1 cellular context compared by ENCODE assay signal in genomic region chr4:128061566-128062536, GRCh38.
TF ChIP-seq lines count a peak whose summit lies in the region.

No MANE protein-coding gene starts in this region.

TF ChIP-seq in H1, 55 proteins besides CTCF, POLR2A, EP300 and RAD21 (continued from another document):
- TF ChIP-seq E2F6 (IDR thresholded peaks at IDR 0.05) (0 out of 2 replicates have a peak, but pooled peaks have one; percentile 7), CHD2 (IDR thresholded peaks at IDR 0.05; ENCODE audit: low read length) (no peak), ZNF274 (IDR thresholded peaks at IDR 0.05; ENCODE audit: borderline replicate concordance, extremely low read depth, low read length) (no peak), MAFK (IDR thresholded peaks at IDR 0.05; ENCODE audit: low read depth, low read length) (no peak), RBBP5 (IDR thresholded peaks at IDR 0.05; ENCODE audit: borderline replicate concordance, low read depth, low read length) (0 out of 2 replicates have a peak, but pooled peaks have one; percentile 46), USF2 (IDR thresholded peaks at IDR 0.05; ENCODE audit: low read length) (no peak), TAF1 (IDR thresholded peaks at IDR 0.05; ENCODE audit: low read depth, low read length) (peak; percentile 51; the same call in 1 of the 2 replicates), BCL11A (IDR thresholded peaks at IDR 0.05; ENCODE audit: low read depth in 2 of 2, low read length in 2 of 2) (no peak), NANOG (IDR thresholded peaks at IDR 0.05; ENCODE audit: insufficient read depth, low read depth, low read length, poor library complexity, severe bottlenecking) (no peak), SP1 (IDR thresholded peaks at IDR 0.05; ENCODE audit: low read depth, low read length) (no peak), CHD1 (IDR thresholded peaks at IDR 0.05; ENCODE audit: low read depth, low read length) (no peak), GTF2F1 (IDR thresholded peaks at IDR 0.05; ENCODE audit: borderline replicate concordance, low read depth, low read length) (no peak), SIX5 (IDR thresholded peaks at IDR 0.05; ENCODE audit: low read depth, low read length) (no peak), KDM4A (IDR thresholded peaks at IDR 0.05; ENCODE audit: low read depth, low read length, severe bottlenecking) (peak; percentile 27), FOSL1 (IDR thresholded peaks at IDR 0.05; ENCODE audit: insufficient read depth, low read depth, low read length) (no peak), SUZ12 (IDR thresholded peaks at IDR 0.05; ENCODE audit: low read length) (no peak), CBX5 (IDR thresholded peaks at IDR 0.05; ENCODE audit: low read depth, low read length) (no peak), EGR1 (IDR thresholded peaks at IDR 0.05; ENCODE audit: borderline replicate concordance, low read depth, low read length) (no peak), TBP (IDR thresholded peaks at IDR 0.05; ENCODE audit: low read depth, low read length) (peak; percentile 49; the same call in 1 of the 2 replicates), TCF12 (IDR thresholded peaks at IDR 0.05; ENCODE audit: low read depth, low read length) (no peak), POLR2AphosphoS5 (IDR thresholded peaks at IDR 0.05; ENCODE audit: low read depth, low read length) (no peak), NRF1 (IDR thresholded peaks at IDR 0.05; ENCODE audit: low read depth, low read length) (no peak), CBX8 (IDR thresholded peaks at IDR 0.05; ENCODE audit: borderline replicate concordance, low read depth, low read length) (no peak), ASH2L (IDR thresholded peaks at IDR 0.05; ENCODE audit: low read length) (no peak), HDAC2 (IDR thresholded peaks at IDR 0.05; ENCODE audit: borderline replicate concordance in 1 of 2, low read depth in 2 of 2, low read length in 2 of 2) (peak; percentile 6 to 75; a peak in 1 of 4 replicates), KDM5A (IDR thresholded peaks at IDR 0.05; ENCODE audit: low read length) (no peak), SP2 (IDR thresholded peaks at IDR 0.05; ENCODE audit: low read length) (no peak), GABPA (IDR thresholded peaks at IDR 0.05; ENCODE audit: borderline replicate concordance, insufficient read depth, low read length) (no peak), ATF2 (IDR thresholded peaks at IDR 0.05; ENCODE audit: low read length) (no peak), POU5F1 (IDR thresholded peaks at IDR 0.05; ENCODE audit: low read depth, low read length) (no peak), PHF8 (conservative IDR thresholded peaks at IDR 0.05; ENCODE audit: low read depth, low read length) (no peak), BRCA1 (IDR thresholded peaks at IDR 0.05; ENCODE audit: low read depth, low read length) (no peak), SP4 (IDR thresholded peaks at IDR 0.05; ENCODE audit: low read length) (no peak), TEAD4 (IDR thresholded peaks at IDR 0.05; ENCODE audit: low read depth, low read length) (no peak), CREB1 (IDR thresholded peaks at IDR 0.05) (no peak), KDM1A (IDR thresholded peaks at IDR 0.05; ENCODE audit: borderline replicate concordance, low read length) (no peak), HDAC6 (IDR thresholded peaks at IDR 0.05; ENCODE audit: low read depth, low read length) (no peak), JUND (IDR thresholded peaks at IDR 0.05; ENCODE audit: low read length) (no peak), MAX (IDR thresholded peaks at IDR 0.05) (peak; percentile 31), JUN (IDR thresholded peaks at IDR 0.05; ENCODE audit: low read depth, low read length) (no peak), CHD7 (IDR thresholded peaks at IDR 0.05; ENCODE audit: insufficient replicate concordance, low read length) (no peak), YY1 (IDR thresholded peaks at IDR 0.05; ENCODE audit: low read depth, low read length) (peak; percentile 9; the same call in 1 of the 2 replicates), BACH1 (IDR thresholded peaks at IDR 0.05; ENCODE audit: low read length) (no peak), TAF7 (optimal IDR thresholded peaks at IDR 0.05; ENCODE audit: borderline replicate concordance, low read depth, low read length) (no peak), RXRA (IDR thresholded peaks at IDR 0.05; ENCODE audit: insufficient read depth, low read depth, low read length) (no peak), RNF2 (IDR thresholded peaks at IDR 0.05; ENCODE audit: borderline replicate concordance, low read depth, low read length, missing control alignments, poor library complexity, severe bottlenecking) (no peak), SIN3A (conservative IDR thresholded peaks at IDR 0.05 in 1 of 2, IDR thresholded peaks at IDR 0.05 in 1 of 2; ENCODE audit: low read depth in 1 of 2, low read length in 2 of 2) (peak in 1 of 2 experiments; percentile 57; a peak in 2 of 4 replicates), SRF (IDR thresholded peaks at IDR 0.05; ENCODE audit: low read depth, low read length) (no peak)
